Comparison of ENCODE assay signal across 8 cellular contexts in genomic region chr9:113875420-113875916, GRCh38. TPM values are rescaled to one million over a fixed set of nuclear protein-coding genes. Genes with fewer than 3 reads are reported as not detected.
DNase-seq lines count a peak whose midpoint lies in the region; TF ChIP-seq lines count a peak whose summit lies in the region.

No MANE protein-coding gene starts in this region.

- TF ChIP-seq EP300 in suprapubic skin (IDR thresholded peaks at IDR 0.05), result no peak

- no peaks in the 10 kb centered on the region for H3K36me3 Mint-ChIP-seq in activated CD4-positive, alpha-beta T cell treated with anti-CD3 and anti-CD28 coated beads, Interleukin-2, amount 10 ng/mL, durations not matched to agents 7 days and 5 days (ENCODE audit: low read depth)
- H3K36me3 Mint-ChIP-seq in activated T-helper 1 cell treated with anti-CD3 and anti-CD28 coated beads, Interleukin-12 subunit alpha, Interleukin-12 subunit beta, Interleukin-2, Interleukin-4 antibody, amounts not matched to agents 30 ng/mL and 10 ng/mL and 1 ng/mL, durations not matched to agents 14 hours and 24 hours and 36 hours (ENCODE audit: low read depth), result no peaks in the 10 kb centered on the region

- no peaks in the 10 kb centered on the region for H3K9me3 Mint-ChIP-seq in activated CD4-positive, alpha-beta T cell treated with anti-CD3 and anti-CD28 coated beads, Interleukin-2, amount 10 ng/mL, durations not matched to agents 7 days and 5 days
- H3K9me3 Mint-ChIP-seq in activated T-helper 1 cell treated with anti-CD3 and anti-CD28 coated beads, Interleukin-12 subunit alpha, Interleukin-12 subunit beta, Interleukin-2, Interleukin-4 antibody, amounts not matched to agents 30 ng/mL and 10 ng/mL and 1 ng/mL, durations not matched to agents 14 hours and 24 hours and 36 hours, result no peaks in the 10 kb centered on the region

- no peaks in the 10 kb centered on the region for H3K36me3 ChIP-seq in iPS-15b (ENCODE audit: control insufficient read depth, insufficient read depth, low read length)
- no peaks in the 10 kb centered on the region for H3K36me3 ChIP-seq in suprapubic skin
- H3K36me3 ChIP-seq in adrenal gland (replicated peaks in 1 of 2), result no peaks in the 10 kb centered on the region

- peaks cover 32% of the 10 kb centered on the region for H3K27me3 Mint-ChIP-seq in activated CD4-positive, alpha-beta T cell treated with anti-CD3 and anti-CD28 coated beads, Interleukin-2, amount 10 ng/mL, durations not matched to agents 7 days and 5 days
- H3K27me3 Mint-ChIP-seq in activated T-helper 1 cell treated with anti-CD3 and anti-CD28 coated beads, Interleukin-12 subunit alpha, Interleukin-12 subunit beta, Interleukin-2, Interleukin-4 antibody, amounts not matched to agents 30 ng/mL and 10 ng/mL and 1 ng/mL, durations not matched to agents 14 hours and 24 hours and 36 hours (ENCODE audit: insufficient read depth), result peaks cover 40% of the 10 kb centered on the region

- TF ChIP-seq CTCF in suprapubic skin (IDR thresholded peaks at IDR 0.05) (no peak), adrenal gland (IDR thresholded peaks at IDR 0.05) (no peak)

- H3K27ac Mint-ChIP-seq in activated CD4-positive, alpha-beta T cell treated with anti-CD3 and anti-CD28 coated beads, Interleukin-2, amount 10 ng/mL, durations not matched to agents 7 days and 5 days, result no peak overlapping the region
- H3K27ac Mint-ChIP-seq in activated T-helper 1 cell treated with anti-CD3 and anti-CD28 coated beads, Interleukin-12 subunit alpha, Interleukin-12 subunit beta, Interleukin-2, Interleukin-4 antibody, amounts not matched to agents 30 ng/mL and 10 ng/mL and 1 ng/mL, durations not matched to agents 14 hours and 24 hours and 36 hours, result no peak overlapping the region

- H3K4me3 ChIP-seq in iPS-15b (ENCODE audit: low read depth, low read length) (peak overlapping the region; percentile 13), suprapubic skin (peak overlapping the region; percentile 85), adrenal gland (peak overlapping the region in 2 of 4 donors; percentile 22 to 76)

- no peak overlapping the region for H3K27ac ChIP-seq in suprapubic skin
- peak overlapping the region in 1 of 5 donors; percentile 67 for H3K27ac ChIP-seq in adrenal gland

- 14% methylated on average over 10 of the region's 15 CpGs for WGBS in suprapubic skin
- 11 to 18% (median 14%) methylated on average over 11 to 15 of the region's 15 CpGs for WGBS in adrenal gland, 4 donors

- TF ChIP-seq POLR2A in suprapubic skin (IDR thresholded peaks at IDR 0.05), result no peak
- TF ChIP-seq POLR2A in adrenal gland (IDR thresholded peaks at IDR 0.05), result no peak

- H3K4me1 ChIP-seq in iPS-15b (ENCODE audit: control insufficient read depth, insufficient read depth, low read length) (peaks cover 11% of the 10 kb centered on the region), suprapubic skin (peaks cover 18% of the 10 kb centered on the region), adrenal gland (replicated peaks in 1 of 2) (peaks cover 12 to 36% of the 10 kb centered on the region in 2 donors)

- POLR2A ChIA-PET in activated CD4-positive, alpha-beta T cell treated with anti-CD3 and anti-CD28 coated beads, Interleukin-2, amount 10 ng/mL, durations not matched to agents 7 days and 5 days (lab: Charles Lee), result no interaction called here

- H3K27me3 ChIP-seq in iPS-15b (ENCODE audit: control insufficient read depth, insufficient read depth, low read length) (peaks cover 4% of the 10 kb centered on the region), suprapubic skin (no peaks in the 10 kb centered on the region), adrenal gland (no peaks in the 10 kb centered on the region)

- H3K4me3 Mint-ChIP-seq in activated CD4-positive, alpha-beta T cell treated with anti-CD3 and anti-CD28 coated beads, Interleukin-2, amount 10 ng/mL, durations not matched to agents 7 days and 5 days, result peak overlapping the region; percentile 64
- peak overlapping the region; percentile 57 for H3K4me3 Mint-ChIP-seq in activated T-helper 1 cell treated with anti-CD3 and anti-CD28 coated beads, Interleukin-12 subunit alpha, Interleukin-12 subunit beta, Interleukin-2, Interleukin-4 antibody, amounts not matched to agents 30 ng/mL and 10 ng/mL and 1 ng/mL, durations not matched to agents 14 hours and 24 hours and 36 hours

- no peak overlapping the region for H3K9ac ChIP-seq in iPS-15b (ENCODE audit: low read depth, low read length)

- no peaks in the 10 kb centered on the region for H3K9me3 ChIP-seq in iPS-15b (ENCODE audit: control insufficient read depth, insufficient read depth, low read length)
- H3K9me3 ChIP-seq in suprapubic skin, result no peaks in the 10 kb centered on the region
- H3K9me3 ChIP-seq in adrenal gland (replicated peaks in 1 of 3), result no peaks in the 10 kb centered on the region

- intact Hi-C loops in activated T-helper 1 cell treated with anti-CD3 and anti-CD28 coated beads, Interleukin-12 subunit alpha, Interleukin-12 subunit beta, Interleukin-2, Interleukin-4 antibody, amounts not matched to agents 30 ng/mL and 10 ng/mL and 1 ng/mL, durations not matched to agents 14 hours and 24 hours and 36 hours (cut with micrococcal nuclease), result loop anchor here (5.0 kb wide), 1 partner anchor 193 kb away; no protein-coding TSS in a partner anchor
- intact Hi-C loops in adrenal gland (cut with DNase I), result loop anchor here (10.0 kb wide), 3 partner anchors 109 to 141 kb away; no protein-coding TSS in a partner anchor

- CTCF ChIA-PET in activated CD4-positive, alpha-beta T cell treated with anti-CD3 and anti-CD28 coated beads, Interleukin-2, amount 10 ng/mL, durations not matched to agents 7 days and 5 days (lab: Charles Lee), result interaction anchor here (1.6 kb wide), 1 partner anchor 67 kb away, joined by 4 read pairs; no protein-coding TSS in a partner anchor

- peaks cover 8% of the 10 kb centered on the region for H3K4me1 Mint-ChIP-seq in activated CD4-positive, alpha-beta T cell treated with anti-CD3 and anti-CD28 coated beads, Interleukin-2, amount 10 ng/mL, durations not matched to agents 7 days and 5 days
- no peaks in the 10 kb centered on the region for H3K4me1 Mint-ChIP-seq in activated T-helper 1 cell treated with anti-CD3 and anti-CD28 coated beads, Interleukin-12 subunit alpha, Interleukin-12 subunit beta, Interleukin-2, Interleukin-4 antibody, amounts not matched to agents 30 ng/mL and 10 ng/mL and 1 ng/mL, durations not matched to agents 14 hours and 24 hours and 36 hours (ENCODE audit: low read depth)

- no peak for DNase-seq in activated CD4-positive, alpha-beta T cell treated with anti-CD3 and anti-CD28 coated beads, Interleukin-2, amount 10 ng/mL, durations not matched to agents 7 days and 5 days
- DNase-seq in activated CD4-positive, alpha-beta T cell treated with anti-CD3 and anti-CD28 coated beads, Interleukin-2, amount 50 U/mL, for 4 hours, result no peak
- no peak for DNase-seq in activated T-helper 1 cell treated with anti-CD3 and anti-CD28 coated beads, Interleukin-12 subunit alpha, Interleukin-12 subunit beta, Interleukin-2, Interleukin-4 antibody, amounts not matched to agents 30 ng/mL and 10 ng/mL and 1 ng/mL, durations not matched to agents 14 hours and 24 hours and 36 hours (ENCODE audit: low spot score)
- DNase-seq in suprapubic skin (ENCODE audit: low spot score in 2 of 2), result no peak
- DNase-seq in NCI-H526 treated with DMSO at 0.1 percent for 48 hours (lab: John Stamatoyannopoulos, UW), result no peak
- DNase-seq in adrenal gland, result no peak
- DNase-seq in DMS53 (lab: John Stamatoyannopoulos, UW), result no peak

RNA-seq across cellular contexts. Expression of gene ZNF618, which starts 0.6 kb away (rescaled TPM):
- under 1 TPM; 0.21 to 0.27 TPM for total RNA-seq in activated CD4-positive, alpha-beta T cell treated with anti-CD3 and anti-CD28 coated beads, Interleukin-2, amount 10 ng/mL, durations not matched to agents 7 days and 5 days
- 0.07 and 0.16 TPM in 2 replicates for total RNA-seq in activated T-helper 1 cell treated with anti-CD3 and anti-CD28 coated beads, Interleukin-12 subunit alpha, Interleukin-12 subunit beta, Interleukin-2, Interleukin-4 antibody, amounts not matched to agents 30 ng/mL and 10 ng/mL and 1 ng/mL, durations not matched to agents 14 hours and 24 hours and 36 hours
- 1 to 10 TPM; 2.9 to 5.8 (median 4.2) TPM for total RNA-seq in suprapubic skin
- total RNA-seq in adrenal gland, result 10 to 100 TPM in 6 of 8 donors, 1 to 10 TPM in 2; 6.6 to 21.3 (median 12.1) TPM
- polyA plus RNA-seq in adrenal gland, result 1 to 10 TPM; 4.5 to 8.0 (median 5.5) TPM
